In the genomic region with DNA sequence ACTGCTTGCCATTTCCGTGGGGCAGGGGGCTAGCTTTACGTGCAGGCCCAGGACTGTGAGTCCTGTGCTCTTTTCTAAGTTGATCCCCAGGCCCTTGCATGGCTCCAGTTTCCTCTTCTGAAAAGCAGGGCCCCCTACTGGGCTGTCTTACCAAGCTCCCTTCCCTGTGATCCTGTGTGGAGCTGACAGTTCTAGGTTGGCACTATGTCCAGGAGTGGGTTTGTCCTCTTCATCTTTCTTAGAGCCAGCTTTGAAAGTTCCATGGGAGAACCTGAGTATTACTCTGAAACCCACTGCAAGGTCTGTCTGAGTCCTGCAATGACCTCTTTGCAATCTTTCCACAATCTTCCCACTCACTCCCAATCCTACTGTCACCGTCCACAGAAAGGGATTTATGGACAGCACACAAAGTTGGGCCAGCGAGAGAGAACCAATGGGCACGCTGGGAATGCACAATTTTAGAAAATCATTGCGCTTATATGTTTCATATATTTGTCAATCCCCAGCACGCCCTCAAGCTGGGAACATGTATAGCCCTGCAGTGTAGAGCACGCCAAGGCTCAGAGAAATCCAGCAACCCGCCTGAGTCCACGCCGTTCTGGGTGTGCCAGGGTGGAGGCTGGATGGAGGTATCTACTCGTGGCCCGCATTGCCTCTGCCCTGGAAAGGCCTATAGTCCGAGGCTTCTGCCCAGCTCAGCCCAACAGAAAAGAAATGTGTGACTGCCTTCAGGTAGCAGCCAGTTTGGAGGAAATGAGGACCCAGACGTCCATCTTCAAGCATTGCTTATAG, we compare ENCODE assay signal across 1 cellular context.
TF ChIP-seq lines count a peak whose summit lies in the region.

No MANE protein-coding gene starts in this region.

TF ChIP-seq in GM23338, 12 proteins besides CTCF, POLR2A, EP300 and RAD21 (continued from another document):
- TF ChIP-seq, protein P1, sequence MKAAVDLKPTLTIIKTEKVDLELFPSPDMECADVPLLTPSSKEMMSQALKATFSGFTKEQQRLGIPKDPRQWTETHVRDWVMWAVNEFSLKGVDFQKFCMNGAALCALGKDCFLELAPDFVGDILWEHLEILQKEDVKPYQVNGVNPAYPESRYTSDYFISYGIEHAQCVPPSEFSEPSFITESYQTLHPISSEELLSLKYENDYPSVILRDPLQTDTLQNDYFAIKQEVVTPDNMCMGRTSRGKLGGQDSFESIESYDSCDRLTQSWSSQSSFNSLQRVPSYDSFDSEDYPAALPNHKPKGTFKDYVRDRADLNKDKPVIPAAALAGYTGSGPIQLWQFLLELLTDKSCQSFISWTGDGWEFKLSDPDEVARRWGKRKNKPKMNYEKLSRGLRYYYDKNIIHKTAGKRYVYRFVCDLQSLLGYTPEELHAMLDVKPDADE (IDR thresholded peaks at IDR 0.05), result no peak
- no peak for TF ChIP-seq POLR2AphosphoS5 (IDR thresholded peaks at IDR 0.05; ENCODE audit: low read depth)
- TF ChIP-seq EZH2phosphoT487 (IDR thresholded peaks at IDR 0.05; ENCODE audit: unreplicated experiment), result no peak
- TF ChIP-seq ZNF462 (CRISPR knock-in tag; IDR thresholded peaks at IDR 0.05), result no peak
- TF ChIP-seq REST (IDR thresholded peaks at IDR 0.05; ENCODE audit: unreplicated experiment), result no peak
- TF ChIP-seq STAT1 (IDR thresholded peaks at IDR 0.05; ENCODE audit: unreplicated experiment), result no peak
TF ChIP-seq in GM23338: peak in this region for 0.
